8 cellular contexts compared by ENCODE assay signal in the genomic region with DNA sequence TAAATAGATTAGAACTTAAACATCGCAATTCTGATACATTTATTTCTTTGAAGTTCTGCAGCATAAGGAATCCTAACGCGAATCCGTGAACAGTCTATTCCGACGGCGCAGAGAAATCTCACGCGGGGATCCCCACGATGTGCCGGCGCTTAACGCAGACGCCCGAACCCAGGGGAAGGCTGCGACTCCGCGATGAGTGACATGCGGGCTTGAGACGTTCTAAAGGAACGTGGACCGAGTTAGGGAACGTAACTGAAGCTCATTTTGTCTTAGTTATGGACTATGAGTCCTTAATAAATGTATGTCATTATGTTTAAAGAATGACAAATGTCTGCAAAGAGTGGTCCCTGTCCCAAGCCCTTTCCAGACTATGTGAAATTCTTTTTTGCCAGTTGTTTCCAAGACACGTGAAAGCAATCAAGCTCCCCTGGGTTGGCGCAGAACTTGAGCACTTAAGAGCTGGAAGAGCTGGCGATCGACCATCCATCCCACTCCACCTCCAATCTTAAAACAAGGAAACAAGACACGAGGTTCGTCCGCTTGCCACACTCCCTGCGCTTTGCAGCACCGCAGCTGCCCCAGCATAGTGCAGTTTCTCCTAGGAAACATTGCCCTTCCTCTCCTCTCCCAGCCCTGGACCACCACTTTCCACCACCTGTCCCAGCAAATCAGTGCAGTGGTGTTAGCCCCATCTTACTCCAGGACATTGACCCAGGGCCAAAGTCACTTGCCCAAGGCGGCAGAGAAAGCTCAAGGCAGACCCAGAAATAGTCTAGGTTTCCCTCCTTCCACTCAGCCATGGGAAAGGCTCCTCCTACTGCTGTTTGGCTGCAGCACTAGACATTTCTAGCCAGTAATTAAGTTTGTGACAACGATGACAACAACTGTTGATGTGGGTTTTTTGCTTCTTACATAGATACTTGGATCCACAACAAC. TPM values are rescaled to one million over a fixed set of nuclear protein-coding genes. Genes with fewer than 3 reads are reported as not detected.
DNase-seq lines count a peak whose midpoint lies in the region; ATAC-seq, FAIRE-seq and TF ChIP-seq lines count a peak whose summit lies in the region.

No MANE protein-coding gene starts in this region.

- H3K36me3 ChIP-seq in PC-9 (ENCODE audit: low read depth) = no peaks in the 10 kb centered on the region

- no peak for TF ChIP-seq POLR2A in GM12892 (IDR thresholded peaks at IDR 0.05; ENCODE audit: low read depth, low read length)

- H2AFZ ChIP-seq in PC-9 = peak overlapping the region; percentile 73

- no peaks in the 10 kb centered on the region for H3K9me3 Mint-ChIP-seq in natural killer cell

- H3K27me3 ChIP-seq in PC-9 (ENCODE audit: insufficient read depth, low read depth) = no peaks in the 10 kb centered on the region

- CTCF ChIA-PET in PC-9 (lab: Charles Lee) = interaction anchor here (0.5 kb wide), 1 partner anchor 140 kb away, joined by 6 read pairs; no protein-coding TSS in a partner anchor

- ATAC-seq in natural killer cell = no peak
- no peak for ATAC-seq in GM21447 (IDR thresholded peaks at IDR 0.05; ENCODE audit: unreplicated experiment)
- ATAC-seq in GM19467 (IDR thresholded peaks at IDR 0.05; ENCODE audit: unreplicated experiment) = no peak

- peaks cover 39 to 52% of the 10 kb centered on the region in 2 donors for H3K27me3 Mint-ChIP-seq in natural killer cell (ENCODE audit: low read depth in 2 of 2)

- TSS peak; percentile 56 for BruUV-seq in PC-9 (replicated peaks; lab: Mats Ljungman, UMichigan)

- intact Hi-C loops in PC-9 (cut with micrococcal nuclease; ENCODE audit: unreplicated experiment) (loop anchor here (1.0 to 5.0 kb wide), 3 partner anchors 136 to 161 kb away; no protein-coding TSS in a partner anchor), natural killer cell (cut with micrococcal nuclease) (no loop called here)

- H3K27ac Mint-ChIP-seq in natural killer cell = no peak overlapping the region

- H3F3A ChIP-seq in PC-9 (ENCODE audit: insufficient read depth, low read depth) = no peaks in the 10 kb centered on the region; the same call in 1 of the 2 replicates

- DNase-seq in GM03348 (ENCODE audit: low spot score) (peak; percentile 33), PC-9 (peak in 1 of 2 experiments; percentile 26), epithelial cell of proximal tubule (ENCODE audit: low read depth) (no peak), natural killer cell (no peak), GM12892 (ENCODE audit: insufficient read length) (no peak), dedifferentiated amniotic fluid mesenchymal stem cell (ENCODE audit: extremely low spot score) (no peak)

- H3K4me1 ChIP-seq in PC-9 (replicated peaks; ENCODE audit: insufficient read depth) = peaks cover 25% of the 10 kb centered on the region

- no peaks in the 10 kb centered on the region for H3K4me1 Mint-ChIP-seq in natural killer cell

- no peaks in the 10 kb centered on the region for H3K9me3 ChIP-seq in PC-9 (ENCODE audit: insufficient read depth, low read depth)

- FAIRE-seq in GM12892 (lab: Jason Lieb, UNC) = no peak

- H3K4me3 ChIP-seq in PC-9 = peak overlapping the region; percentile 62
- peak overlapping the region; percentile 69 for H3K4me3 ChIP-seq in epithelial cell of proximal tubule (ENCODE audit: low read depth, low read length)

- H3K4me2 ChIP-seq in PC-9 = peak overlapping the region; percentile 71

- TF ChIP-seq CTCF in PC-9 (conservative IDR thresholded peaks at IDR 0.05) (no peak), epithelial cell of proximal tubule (conservative IDR thresholded peaks at IDR 0.05; ENCODE audit: low read depth, low read length) (peak; percentile 25), natural killer cell (IDR thresholded peaks at IDR 0.05) (no peak)

- H3K9me2 ChIP-seq in PC-9 (ENCODE audit: insufficient read depth) = no peaks in the 10 kb centered on the region

- H4K20me1 ChIP-seq in PC-9 (ENCODE audit: insufficient read depth) = peaks cover 18% of the 10 kb centered on the region

- H3K79me2 ChIP-seq in PC-9 (ENCODE audit: low read depth) = peaks cover 30% of the 10 kb centered on the region

- peak overlapping the region; percentile 73 for H3K4me3 Mint-ChIP-seq in natural killer cell

- POLR2A ChIA-PET in PC-9 (lab: Charles Lee; ENCODE audit: unreplicated experiment) = interaction anchor here (0.5 to 0.6 kb wide), 3 partner anchors 8 to 13 kb away, joined by 5 to 9 read pairs (median 7); no protein-coding TSS in a partner anchor

- no peaks in the 10 kb centered on the region for H3K36me3 Mint-ChIP-seq in natural killer cell

- no peak overlapping the region for H3K27ac ChIP-seq in PC-9

RNA-seq across cellular contexts. Expression of gene PARD3, which starts 1.2 kb away (rescaled TPM):
- total RNA-seq in PC-9 (2021) (57.4 and 61.9 TPM in 2 replicates), epithelial cell of proximal tubule (70.5 and 97.8 TPM in 2 replicates), natural killer cell (under 1 TPM; 0.14 to 0.49 (median 0.38) TPM)
- 2.7 TPM for polyA plus RNA-seq in GM12892 (2012; ENCODE audit: missing spikeins)

Comparison
In these comparisons a context has a peak if more than half of its experiments do, and no peak if none do; other contexts are left out.
1. RNA of gene PARD3, which starts 1.2 kb away (total RNA-seq): 70.5 to 97.8 TPM in epithelial cell of proximal tubule and 57.4 to 61.9 TPM in PC-9; 0.14 to 0.49 TPM in natural killer cell; every median in the first group is over 10 times any median in the second.